21 cellular contexts compared by ENCODE assay signal in the genomic region with DNA sequence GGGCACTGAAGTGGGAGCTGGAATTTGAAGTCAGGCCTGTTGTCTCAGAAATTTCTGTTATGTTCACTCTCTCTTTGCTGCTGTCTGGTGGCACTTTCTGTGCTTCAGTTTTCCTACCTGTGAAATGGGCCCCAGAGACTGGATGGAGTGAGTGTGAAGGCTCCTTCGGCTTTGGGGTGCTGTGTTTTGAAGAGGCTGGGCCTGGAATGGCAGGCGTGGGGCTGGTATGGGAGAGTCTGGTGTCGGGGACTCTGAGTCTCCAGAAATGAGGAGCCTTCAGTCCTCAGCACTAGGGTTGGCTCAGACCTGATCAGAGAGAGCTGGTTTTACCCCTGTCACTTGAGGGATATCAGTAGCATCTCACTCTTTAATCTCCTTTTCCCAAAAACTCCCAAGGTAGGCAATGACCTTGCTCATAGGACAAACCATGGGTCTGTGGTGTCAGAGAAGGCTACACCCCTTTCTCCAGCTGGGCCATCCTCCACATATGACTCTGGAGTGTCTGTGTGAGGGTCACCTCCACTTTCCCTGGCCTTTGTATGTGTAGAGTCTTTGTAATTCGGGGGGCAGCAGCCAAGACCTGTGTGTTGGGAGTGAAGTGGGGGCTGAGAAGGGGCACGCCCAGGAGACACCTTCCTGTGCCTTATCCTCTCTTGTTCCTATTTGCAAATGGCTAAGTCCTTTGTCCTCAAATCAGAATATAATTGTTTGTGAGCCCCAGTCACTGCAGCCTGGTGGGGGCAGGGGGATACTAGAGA.
"Had no signal": no experiment of that assay in that cellular context is flagged by ENCODE, and none has a peak within 500 bp of the region (broad histone marks: within the 10 kb centered on the region; RNA-seq: fewer than 3 reads in every experiment).

No MANE protein-coding gene starts in this region.

- ATAC-seq: activated T-helper 17 cell treated with anti-CD3 and anti-CD28 coated beads, Interleukin-2, amount 50 U/mL, for 72 hours; effector memory CD8-positive, alpha-beta T cell; esophagus mucosa; left ventricle myocardium superior had no signal

- H3K9me3 Mint-ChIP-seq: activated naive CD8-positive, alpha-beta T cell treated with anti-CD3 and anti-CD28 coated beads for 36 hours; activated T-cell treated with anti-CD3 and anti-CD28 coated beads, Interleukin-2, amount 50 U/mL, for 24 hours; activated T-helper 17 cell treated with anti-CD3 and anti-CD28 coated beads, Interleukin-2, amount 50 U/mL, for 72 hours; effector memory CD8-positive, alpha-beta T cell had no signal

- H3K27ac Mint-ChIP-seq: activated naive CD8-positive, alpha-beta T cell treated with anti-CD3 and anti-CD28 coated beads for 36 hours; activated T-cell treated with anti-CD3 and anti-CD28 coated beads, Interleukin-2, amount 50 U/mL, for 24 hours; activated T-helper 17 cell treated with anti-CD3 and anti-CD28 coated beads, Interleukin-2, amount 50 U/mL, for 72 hours; effector memory CD8-positive, alpha-beta T cell; memory B cell; nephron had no signal

- H3K4me1 Mint-ChIP-seq: activated naive CD8-positive, alpha-beta T cell treated with anti-CD3 and anti-CD28 coated beads for 36 hours; activated T-helper 17 cell treated with anti-CD3 and anti-CD28 coated beads, Interleukin-2, amount 50 U/mL, for 72 hours; memory B cell had no signal

- H3K36me3 Mint-ChIP-seq: activated naive CD8-positive, alpha-beta T cell treated with anti-CD3 and anti-CD28 coated beads for 36 hours; memory B cell had no signal

- H3K4me3 ChIP-seq: dorsolateral prefrontal cortex, tibial artery had no signal

- H3K36me3 ChIP-seq: tibial artery had no signal

- H3K4me3 Mint-ChIP-seq: activated naive CD8-positive, alpha-beta T cell treated with anti-CD3 and anti-CD28 coated beads for 36 hours; activated T-cell treated with anti-CD3 and anti-CD28 coated beads, Interleukin-2, amount 50 U/mL, for 24 hours; activated T-helper 17 cell treated with anti-CD3 and anti-CD28 coated beads, Interleukin-2, amount 50 U/mL, for 72 hours; effector memory CD8-positive, alpha-beta T cell; memory B cell; nephron had no signal

- DNase-seq: activated CD4-positive, alpha-beta T cell treated with anti-CD3 and anti-CD28 coated beads for 4 hours; activated CD4-positive, alpha-beta T cell treated with anti-CD3 and anti-CD28 coated beads, Interleukin-2, amount 50 U/mL, for 48 hours; activated CD4-positive, CD25-positive, alpha-beta regulatory T cell; activated naive CD4-positive, alpha-beta T cell treated with Interleukin-2 at 50 U/mL for 16 hours; activated naive CD8-positive, alpha-beta T cell treated with anti-CD3 and anti-CD28 coated beads for 36 hours; activated T-cell treated with anti-CD3 and anti-CD28 coated beads, Interleukin-2, amount 50 U/mL, for 24 hours; central memory CD4-positive, alpha-beta T cell; dorsolateral prefrontal cortex; effector memory CD8-positive, alpha-beta T cell; hippocampal formation; left ventricle myocardium superior; posterior cingulate gyrus; stimulated activated CD4-positive, alpha-beta T cell treated with anti-CD3 and anti-CD28 coated beads, Interleukin-4, amount 100 ng/mL, for 24 hours; stimulated activated naive CD4-positive, alpha-beta T cell treated with Interleukin-2 at 50 U/mL for 16 hours; T-helper 1 cell; T1000 had no signal

- H3K9me3 ChIP-seq: tibial artery had no signal

- H3K27ac ChIP-seq: dorsolateral prefrontal cortex, tibial artery had no signal

- H3K4me1 ChIP-seq: tibial artery had no signal
